18 cellular contexts compared by ENCODE assay signal in genomic region chr7:3078458-3078857, GRCh38.
DNase-seq lines count a peak whose midpoint lies in the region; ATAC-seq lines count a peak whose summit lies in the region.
"Had no signal": no experiment of that assay in that cellular context is flagged by ENCODE, and none has a peak within 500 bp of the region (broad histone marks: within the 10 kb centered on the region; RNA-seq: fewer than 3 reads in every experiment).

No MANE protein-coding gene starts in this region.

- peak; percentile 19 for DNase-seq in foreskin melanocyte
- no peak for DNase-seq in AG20443 (ENCODE audit: low spot score)
- DNase-seq: GF-D8, NCI-H1092, NCI-H1694 treated with DMSO at 0.1 percent for 48 hours, NCI-H2107, NCI-H226, NCI-H524 treated with DMSO at 0.1 percent for 48 hours had no signal

- H3K27me3 Mint-ChIP-seq in stimulated activated memory B cell treated with anti-CD40 and anti-IgM and Interleukin-4, amounts not matched to agents 10 μg/mL and 1 μg/mL and 100 μg/mL, for 72 hours, result no peaks in the 10 kb centered on the region

- H3K27me3 ChIP-seq in BLaER1 treated with 17β-estradiol and CSF1 and Interleukin-3, amounts not matched to agents 10 nM and 100 nM, result peaks cover 0 to 16% (median 0%) of the 10 kb centered on the region in 11 experiments; a peak in 2 of 22 replicates

- no peaks in the 10 kb centered on the region for H3K36me3 Mint-ChIP-seq in stimulated activated memory B cell treated with anti-CD40 and anti-IgM and Interleukin-4, amounts not matched to agents 10 μg/mL and 1 μg/mL and 100 μg/mL, for 72 hours
- H3K36me3 Mint-ChIP-seq: CD14-positive monocyte had no signal

- H3K9me3 ChIP-seq in BLaER1 treated with 17β-estradiol and CSF1 and Interleukin-3, amounts not matched to agents 10 nM and 100 nM (replicated peaks in 1 of 11), result peaks cover 42 to 69% (median 59%) of the 10 kb centered on the region in 11 experiments

- peak overlapping the region in 5 of 11 experiments; percentile 2 to 42 (median 37); a peak in 6 of 22 replicates for H3K9ac ChIP-seq in BLaER1 treated with 17β-estradiol and CSF1 and Interleukin-3, amounts not matched to agents 10 nM and 100 nM

- H3K4me3 Mint-ChIP-seq in stimulated activated memory B cell treated with anti-CD40 and anti-IgM and Interleukin-4, amounts not matched to agents 10 μg/mL and 1 μg/mL and 100 μg/mL, for 72 hours, result peak overlapping the region; percentile 7
- H3K4me3 Mint-ChIP-seq: CD14-positive monocyte, GM23338 had no signal

- no peak overlapping the region for H3K4me3 ChIP-seq in BLaER1 treated with 17β-estradiol and CSF1 and Interleukin-3, amounts not matched to agents 10 nM and 100 nM
- H3K4me3 ChIP-seq: GM23338 had no signal

- peaks cover 43% of the 10 kb centered on the region for H3K4me1 Mint-ChIP-seq in stimulated activated memory B cell treated with anti-CD40 and anti-IgM and Interleukin-4, amounts not matched to agents 10 μg/mL and 1 μg/mL and 100 μg/mL, for 72 hours
- H3K4me1 Mint-ChIP-seq: CD14-positive monocyte had no signal

- peak overlapping the region in 4 of 11 experiments; percentile 42 to 60 (median 46); a peak in 8 of 22 replicates for H3K27ac ChIP-seq in BLaER1 treated with 17β-estradiol and CSF1 and Interleukin-3, amounts not matched to agents 10 nM and 100 nM

- H3K27ac Mint-ChIP-seq in stimulated activated memory B cell treated with anti-CD40 and anti-IgM and Interleukin-4, amounts not matched to agents 10 μg/mL and 1 μg/mL and 100 μg/mL, for 72 hours, result peak overlapping the region; percentile 83
- H3K27ac Mint-ChIP-seq: CD14-positive monocyte, GM23338 had no signal

- H4K20me1 ChIP-seq in BLaER1 treated with 17β-estradiol and CSF1 and Interleukin-3, amounts not matched to agents 10 nM and 100 nM, result no peaks in the 10 kb centered on the region

- peaks cover 0 to 5% (median 0%) of the 10 kb centered on the region in 11 experiments; a peak in 2 of 22 replicates for H3K36me3 ChIP-seq in BLaER1 treated with 17β-estradiol and CSF1 and Interleukin-3, amounts not matched to agents 10 nM and 100 nM

- peaks cover 4% of the 10 kb centered on the region for H3K9me3 Mint-ChIP-seq in stimulated activated memory B cell treated with anti-CD40 and anti-IgM and Interleukin-4, amounts not matched to agents 10 μg/mL and 1 μg/mL and 100 μg/mL, for 72 hours

- peak overlapping the region; percentile 11 to 70 (median 54); a peak in 20 of 22 replicates for H3K4me2 ChIP-seq in BLaER1 treated with 17β-estradiol and CSF1 and Interleukin-3, amounts not matched to agents 10 nM and 100 nM
- H3K4me2 ChIP-seq: GM23338 had no signal

- H3K4me1 ChIP-seq in BLaER1 treated with 17β-estradiol and CSF1 and Interleukin-3, amounts not matched to agents 10 nM and 100 nM, result peaks cover 7 to 61% (median 45%) of the 10 kb centered on the region in 10 experiments; a peak in 18 of 20 replicates

- ATAC-seq in HG02885 (IDR thresholded peaks at IDR 0.05; ENCODE audit: poor library complexity, unreplicated experiment) (peak; percentile 57), HG02610 (IDR thresholded peaks at IDR 0.05; ENCODE audit: unreplicated experiment) (no peak), HG03196 (IDR thresholded peaks at IDR 0.05; ENCODE audit: unreplicated experiment) (no peak)
- peak; percentile 81 for ATAC-seq in stimulated activated memory B cell treated with anti-CD40 and anti-IgM and Interleukin-4, amounts not matched to agents 10 μg/mL and 1 μg/mL and 100 μg/mL, for 72 hours
- ATAC-seq: GM23338, HCT116, Panc1, Right ventricle myocardium inferior had no signal

Comparison
In these comparisons a context has a peak if more than half of its experiments do, and no peak if none do; other contexts are left out.
1. ATAC-seq: peak in HG02885 (single experiment) and stimulated activated memory B cell treated with anti-CD40 and anti-IgM and Interleukin-4, amounts not matched to agents 10 μg/mL and 1 μg/mL and 100 μg/mL, for 72 hours (single experiment); none in HG02610 (single experiment) and HG03196 (single experiment).